1 cellular context compared by ENCODE assay signal in the genomic region with DNA sequence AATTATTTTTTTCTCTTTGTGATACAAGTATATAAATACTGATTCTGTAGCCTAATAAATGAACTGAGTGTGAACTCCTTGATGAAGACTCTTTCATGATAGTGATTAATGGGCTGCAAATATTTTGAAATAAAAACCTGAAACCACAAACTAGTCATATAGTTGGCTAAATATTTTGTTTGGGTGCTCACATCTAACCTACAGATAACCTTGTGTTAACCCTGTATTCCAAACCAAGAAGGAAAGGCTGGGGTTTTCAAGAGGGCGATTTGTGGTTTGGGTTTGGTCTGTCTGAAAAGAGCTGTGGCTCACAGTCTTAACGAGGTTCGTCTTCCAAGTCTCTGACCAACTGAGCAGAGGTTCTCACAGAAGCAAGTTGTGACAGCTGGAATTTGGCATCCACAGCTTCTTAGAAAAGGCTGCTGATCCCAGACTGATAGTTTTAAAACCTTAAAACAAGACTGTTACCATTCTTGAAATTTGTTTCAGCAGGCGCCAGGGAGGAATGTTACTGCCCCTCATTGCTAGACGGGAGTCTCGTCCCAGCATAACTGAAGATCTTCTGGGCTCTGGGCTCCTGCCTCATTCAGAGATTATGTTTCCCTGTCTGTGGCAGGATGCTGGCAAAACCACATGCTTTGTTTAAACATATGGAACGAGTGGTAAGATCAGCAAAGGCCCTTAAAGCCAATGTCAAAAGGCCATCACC.
TF ChIP-seq lines count a peak whose summit lies in the region.

No MANE protein-coding gene starts in this region.

TF ChIP-seq in H1, 55 proteins besides CTCF, POLR2A, EP300 and RAD21 (continued from another document):
- no peak for TF ChIP-seq NRF1 (IDR thresholded peaks at IDR 0.05; ENCODE audit: low read depth, low read length)
- no peak for TF ChIP-seq KDM1A (IDR thresholded peaks at IDR 0.05; ENCODE audit: borderline replicate concordance, low read length)
- TF ChIP-seq YY1 (IDR thresholded peaks at IDR 0.05; ENCODE audit: low read depth, low read length): no peak
- no peak for TF ChIP-seq SP4 (IDR thresholded peaks at IDR 0.05; ENCODE audit: low read length)
- TF ChIP-seq JUN (IDR thresholded peaks at IDR 0.05; ENCODE audit: low read depth, low read length): no peak
- TF ChIP-seq SP2 (IDR thresholded peaks at IDR 0.05; ENCODE audit: low read length): no peak
- no peak for TF ChIP-seq CEBPB (IDR thresholded peaks at IDR 0.05; ENCODE audit: low read depth, low read length)
- TF ChIP-seq BCL11A (IDR thresholded peaks at IDR 0.05; ENCODE audit: low read depth in 2 of 2, low read length in 2 of 2): no peak
